8 cellular contexts compared by ENCODE assay signal in the genomic region with DNA sequence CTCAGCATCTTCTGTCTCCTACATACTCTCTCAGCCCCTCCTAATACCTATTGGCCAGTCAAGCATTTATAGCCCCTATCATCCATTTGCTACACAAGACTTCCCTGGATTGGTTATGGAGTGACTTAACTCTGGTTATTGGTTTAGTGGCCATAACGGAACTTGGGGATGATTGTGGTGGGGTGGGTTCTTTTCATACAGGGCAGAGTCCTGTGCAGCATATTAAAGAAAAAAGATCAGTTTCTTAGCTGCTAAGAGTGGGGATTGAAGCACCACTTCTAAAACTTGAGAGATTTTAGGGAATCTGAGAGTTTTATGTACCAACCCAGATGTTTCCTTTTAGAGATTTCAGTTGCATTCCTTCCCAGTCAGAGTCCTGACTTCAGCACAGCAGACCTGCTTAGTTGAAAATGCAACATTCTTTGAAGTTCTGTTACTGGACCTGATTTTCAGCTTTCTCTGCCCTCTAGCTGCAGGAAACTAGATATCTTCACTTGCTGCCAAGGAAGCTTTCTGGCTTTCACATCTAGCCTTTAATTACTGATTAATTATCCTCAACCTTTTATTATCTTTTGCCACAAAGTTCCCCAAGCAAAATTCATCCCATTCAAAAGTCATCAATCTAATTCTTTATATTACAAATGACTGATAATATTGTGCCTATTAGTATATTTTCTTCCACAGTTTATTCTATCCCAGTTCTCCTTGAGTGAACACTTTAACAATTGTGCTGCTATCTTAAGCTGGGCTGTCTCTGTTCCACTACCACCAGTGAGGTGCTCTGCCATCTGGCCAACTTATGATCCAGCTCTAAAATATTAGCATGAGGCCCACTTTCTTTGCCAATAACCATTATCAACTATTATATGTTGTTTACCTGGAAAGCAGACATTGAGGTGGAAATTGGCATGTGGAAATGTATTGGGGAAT.
DNase-seq lines count a peak whose midpoint lies in the region; ATAC-seq, FAIRE-seq and TF ChIP-seq lines count a peak whose summit lies in the region.

No MANE protein-coding gene starts in this region.

- TF ChIP-seq CTCF in astrocyte (IDR thresholded peaks at IDR 0.05; ENCODE audit: insufficient read depth, low read depth, low read length) = peak; percentile 44
- peak; percentile 14 for TF ChIP-seq CTCF in lower lobe of right lung (IDR thresholded peaks at IDR 0.05)

- H3K4me3 ChIP-seq in astrocyte (ENCODE audit: insufficient read depth, low read depth, low read length) = no peak overlapping the region
- H3K4me3 ChIP-seq in lower lobe of right lung = no peak overlapping the region

- H3K27me3 ChIP-seq in astrocyte (ENCODE audit: insufficient read depth, low read length) = no peaks in the 10 kb centered on the region
- H3K27me3 ChIP-seq in lower lobe of right lung (ENCODE audit: low read depth) = no peaks in the 10 kb centered on the region

- intact Hi-C loops in lower lobe of right lung (cut with DNase I) = no loop called here

- H3K27me3 Mint-ChIP-seq in astrocyte (ENCODE audit: low read depth, unreplicated experiment) = no peaks in the 10 kb centered on the region

- FAIRE-seq in astrocyte (lab: Jason Lieb, UNC) = peak; percentile 52

- H4K20me1 ChIP-seq in astrocyte (ENCODE audit: insufficient read depth, low read length) = no peaks in the 10 kb centered on the region

- H3K4me1 ChIP-seq in astrocyte (ENCODE audit: insufficient read depth, low read length) (no peaks in the 10 kb centered on the region), lower lobe of right lung (no peaks in the 10 kb centered on the region)

- peaks cover 8% of the 10 kb centered on the region for H3K4me1 Mint-ChIP-seq in astrocyte (ENCODE audit: low read depth, unreplicated experiment)

- H3K36me3 Mint-ChIP-seq in astrocyte (ENCODE audit: low read depth, unreplicated experiment) = no peaks in the 10 kb centered on the region

- peak; percentile 62 for DNase-seq in EL
- peak; percentile 62 for DNase-seq in astrocyte (ENCODE audit: low read depth)
- no peak for DNase-seq in lower lobe of right lung
- no peak for DNase-seq in stimulated activated CD4-positive, alpha-beta T cell treated with anti-CD3 and anti-CD28 coated beads, Interleukin-15, amount 100 ng/mL, for 24 hours
- no peak for DNase-seq in NCI-H446 treated with DMSO at 0.1 percent for 48 hours (lab: John Stamatoyannopoulos, UW)
- DNase-seq in stimulated activated naive CD4-positive, alpha-beta T cell treated with Interleukin-2 at 50 U/mL for 16 hours (lab: John Stamatoyannopoulos, UW) = no peak

- H3K36me3 ChIP-seq in astrocyte (ENCODE audit: insufficient read depth, low read length) (no peaks in the 10 kb centered on the region), lower lobe of right lung (no peaks in the 10 kb centered on the region)

- no peak overlapping the region for H3K4me3 Mint-ChIP-seq in astrocyte (ENCODE audit: unreplicated experiment)

- H3K79me2 ChIP-seq in astrocyte (ENCODE audit: insufficient read depth, low read length) = no peaks in the 10 kb centered on the region

- ATAC-seq in HG03045 (IDR thresholded peaks at IDR 0.05; ENCODE audit: unreplicated experiment) (peak; percentile 66), lower lobe of right lung (no peak), GM19397 (IDR thresholded peaks at IDR 0.05; ENCODE audit: unreplicated experiment) (no peak)

- H3K4me2 ChIP-seq in astrocyte (ENCODE audit: low read length) = no peak overlapping the region

- no peak overlapping the region for H3K27ac ChIP-seq in astrocyte (ENCODE audit: low read depth, low read length)
- H3K27ac ChIP-seq in lower lobe of right lung = no peak overlapping the region

- H3K9me3 Mint-ChIP-seq in astrocyte (ENCODE audit: unreplicated experiment) = peaks cover 6% of the 10 kb centered on the region

- H3K9ac ChIP-seq in astrocyte (ENCODE audit: low read length) = no peak overlapping the region

- H3K9me3 ChIP-seq in astrocyte (ENCODE audit: insufficient read depth, low read depth, low read length) (no peaks in the 10 kb centered on the region), lower lobe of right lung (peaks cover 6% of the 10 kb centered on the region)

- no peak overlapping the region for H2AFZ ChIP-seq in astrocyte (ENCODE audit: low read depth, low read length)

- H3K27ac Mint-ChIP-seq in astrocyte (ENCODE audit: unreplicated experiment) = peak overlapping the region; percentile 55

Comparison
In these comparisons a context has a peak if more than half of its experiments do, and no peak if none do; other contexts are left out.
1. DNase-seq: peak in EL (single experiment) and astrocyte (single experiment); none in lower lobe of right lung (single experiment), stimulated activated CD4-positive, alpha-beta T cell treated with anti-CD3 and anti-CD28 coated beads, Interleukin-15, amount 100 ng/mL, for 24 hours (single experiment), NCI-H446 treated with DMSO at 0.1 percent for 48 hours (single experiment) and stimulated activated naive CD4-positive, alpha-beta T cell treated with Interleukin-2 at 50 U/mL for 16 hours (single experiment).